Comparison of ENCODE assay signal across 19 cellular contexts in the genomic region with DNA sequence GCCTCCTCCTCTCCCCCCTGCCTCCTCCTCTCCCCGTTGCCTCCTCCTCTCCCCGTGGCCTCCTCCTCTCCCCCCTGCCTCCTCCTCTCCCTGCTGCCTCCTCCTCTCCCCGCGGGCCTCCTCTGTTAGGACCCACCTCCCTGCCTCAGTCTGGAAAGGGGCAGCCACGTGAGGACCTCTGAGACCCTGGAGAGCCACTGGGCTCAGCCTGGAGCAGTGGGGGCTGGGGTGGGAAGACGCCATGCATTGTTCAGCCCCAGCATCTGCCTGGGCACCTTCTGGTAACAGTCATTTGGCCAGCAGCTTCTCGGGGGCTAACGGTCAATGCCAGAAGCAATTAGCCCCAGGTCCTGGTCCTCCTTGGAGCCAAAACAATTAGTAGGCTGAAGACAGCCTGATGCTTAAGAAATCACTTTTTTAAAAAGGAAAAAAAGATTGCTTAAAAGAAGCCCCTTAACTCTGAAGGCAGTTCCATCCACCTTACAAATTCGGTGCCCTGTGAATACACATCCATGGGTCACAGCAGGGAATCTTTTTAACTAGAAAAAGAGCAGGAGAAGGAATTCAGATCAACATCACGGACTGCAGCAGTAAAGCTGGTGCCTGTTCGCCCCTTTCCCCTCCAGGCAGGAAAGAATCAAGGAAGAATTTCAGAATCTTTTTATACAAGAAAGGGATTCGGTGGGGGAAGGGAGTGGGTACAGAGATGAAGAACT. TPM values are rescaled to one million over a fixed set of nuclear protein-coding genes. Genes with fewer than 3 reads are reported as not detected.
DNase-seq lines count a peak whose midpoint lies in the region; ATAC-seq and TF ChIP-seq lines count a peak whose summit lies in the region.
"Had no signal": no experiment of that assay in that cellular context is flagged by ENCODE, and none has a peak within 500 bp of the region (broad histone marks: within the 10 kb centered on the region; RNA-seq: fewer than 3 reads in every experiment).

No MANE protein-coding gene starts in this region.

- WGBS in esophagus muscularis mucosa = 44% methylated on average over 8 of the region's 12 CpGs

- no peak overlapping the region for H3K27ac Mint-ChIP-seq in activated CD8-positive, alpha-beta T cell treated with anti-CD3 and anti-CD28 coated beads for 36 hours
- H3K27ac Mint-ChIP-seq: activated CD4-positive, alpha-beta T cell treated with anti-CD3 and anti-CD28 coated beads, Interleukin-2, amount 10 ng/mL, durations not matched to agents 7 days and 5 days; activated T-helper 17 cell treated with anti-CD3 and anti-CD28 coated beads, Interleukin-2, amount 50 U/mL, for 72 hours; dendritic cell treated with granulocyte-macrophage colony-stimulating factor and Interleukin-4, amounts not matched to agents 40 ng/mL and 50 ng/mL, for 4 days had no signal

- peaks cover 8% of the 10 kb centered on the region for H3K79me2 ChIP-seq in neural cell (replicated peaks; ENCODE audit: insufficient read depth, low read length)

- peaks cover 11% of the 10 kb centered on the region for H3K27me3 Mint-ChIP-seq in activated CD8-positive, alpha-beta T cell treated with anti-CD3 and anti-CD28 coated beads for 36 hours

- H3K9ac ChIP-seq in neural cell (ENCODE audit: low read length) = peak overlapping the region; percentile 31

- H3K4me1 Mint-ChIP-seq in activated CD8-positive, alpha-beta T cell treated with anti-CD3 and anti-CD28 coated beads for 36 hours (ENCODE audit: low read depth) = no peaks in the 10 kb centered on the region
- H3K4me1 Mint-ChIP-seq: activated CD4-positive, alpha-beta T cell treated with anti-CD3 and anti-CD28 coated beads, Interleukin-2, amount 10 ng/mL, durations not matched to agents 7 days and 5 days; activated T-helper 17 cell treated with anti-CD3 and anti-CD28 coated beads, Interleukin-2, amount 50 U/mL, for 72 hours had no signal

- no peaks in the 10 kb centered on the region for H3K9me3 Mint-ChIP-seq in activated CD8-positive, alpha-beta T cell treated with anti-CD3 and anti-CD28 coated beads for 36 hours
- H3K9me3 Mint-ChIP-seq: activated T-helper 17 cell treated with anti-CD3 and anti-CD28 coated beads, Interleukin-2, amount 50 U/mL, for 72 hours; dendritic cell treated with granulocyte-macrophage colony-stimulating factor and Interleukin-4, amounts not matched to agents 40 ng/mL and 50 ng/mL, for 4 days had no signal

- no peak for TF ChIP-seq POLR2A in esophagus muscularis mucosa (IDR thresholded peaks at IDR 0.05; ENCODE audit: low read depth)

- peaks cover 22% of the 10 kb centered on the region for H3K4me1 ChIP-seq in cardiac muscle cell (ENCODE audit: low read depth)
- H3K4me1 ChIP-seq in esophagus muscularis mucosa = peaks cover 19 to 46% (median 44%) of the 10 kb centered on the region in 4 donors

- H3K4me2 ChIP-seq in neural cell (ENCODE audit: low read length) = no peak overlapping the region

- peak overlapping the region; percentile 99 for H3K27ac ChIP-seq in cardiac muscle cell
- peak overlapping the region; percentile 77 to 90 (median 84) for H3K27ac ChIP-seq in esophagus muscularis mucosa (replicated peaks in 1 of 4)
- H3K27ac ChIP-seq in neural cell (ENCODE audit: low read length) = no peak overlapping the region

- no peak for TF ChIP-seq CTCF in cardiac muscle cell (IDR thresholded peaks at IDR 0.05; ENCODE audit: low read depth, low read length)
- TF ChIP-seq CTCF in esophagus muscularis mucosa (IDR thresholded peaks at IDR 0.05) = no peak
- no peak for TF ChIP-seq CTCF in neural cell (IDR thresholded peaks at IDR 0.05; ENCODE audit: poor library complexity, severe bottlenecking)
- TF ChIP-seq CTCF in activated CD8-positive, alpha-beta T cell treated with anti-CD3 and anti-CD28 coated beads for 36 hours (IDR thresholded peaks at IDR 0.05) = no peak

- no peak overlapping the region for H3K4me3 ChIP-seq in cardiac muscle cell
- no peak overlapping the region for H3K4me3 ChIP-seq in esophagus muscularis mucosa
- no peak overlapping the region for H3K4me3 ChIP-seq in neural cell (ENCODE audit: low read length)

- no peak for TF ChIP-seq EP300 in esophagus muscularis mucosa (IDR thresholded peaks at IDR 0.05)
- TF ChIP-seq EP300 in neural cell (conservative IDR thresholded peaks at IDR 0.05; ENCODE audit: poor library complexity, severe bottlenecking) = no peak

- CTCF ChIA-PET in activated CD8-positive, alpha-beta T cell treated with anti-CD3 and anti-CD28 coated beads for 36 hours (lab: Charles Lee) = no interaction called here

- no peaks in the 10 kb centered on the region for H3K9me2 ChIP-seq in neural cell (ENCODE audit: insufficient read depth, low read length)

- H3K9me3 ChIP-seq in cardiac muscle cell (ENCODE audit: low read depth) = no peaks in the 10 kb centered on the region
- no peaks in the 10 kb centered on the region for H3K9me3 ChIP-seq in esophagus muscularis mucosa
- H3K9me3 ChIP-seq in neural cell (ENCODE audit: low read length) = no peaks in the 10 kb centered on the region

- H3K36me3 ChIP-seq in cardiac muscle cell (no peaks in the 10 kb centered on the region), esophagus muscularis mucosa (peaks cover 0 to 5% (median 0%) of the 10 kb centered on the region in 4 donors), neural cell (ENCODE audit: insufficient read depth, low read length) (no peaks in the 10 kb centered on the region)

- intact Hi-C loops in Right ventricle myocardium inferior (cut with DNase I) (no loop called here), esophagus muscularis mucosa (cut with DNase I) (no loop called here)
- intact Hi-C loops in activated CD8-positive, alpha-beta T cell treated with anti-CD3 and anti-CD28 coated beads for 36 hours (cut with micrococcal nuclease) = no loop called here

- POLR2A ChIA-PET in activated CD8-positive, alpha-beta T cell treated with anti-CD3 and anti-CD28 coated beads for 36 hours (lab: Charles Lee) = no interaction called here

- H3K27me3 ChIP-seq in cardiac muscle cell = no peaks in the 10 kb centered on the region
- no peaks in the 10 kb centered on the region for H3K27me3 ChIP-seq in esophagus muscularis mucosa
- H3K27me3 ChIP-seq in neural cell (ENCODE audit: insufficient read depth, low read depth, low read length) = no peaks in the 10 kb centered on the region

- no peak for DNase-seq in cardiac muscle cell (ENCODE audit: low read depth in 1 of 2, low spot score in 1 of 2)
- no peak for DNase-seq in Right ventricle myocardium inferior (ENCODE audit: missing footprints)
- no peak for DNase-seq in esophagus muscularis mucosa (ENCODE audit: extremely low spot score)
- no peak for DNase-seq in activated CD8-positive, alpha-beta memory T cell treated with anti-CD3 and anti-CD28 coated beads, Interleukin-2, amount 50 U/mL, for 4 hours
- DNase-seq in stimulated activated CD4-positive, alpha-beta T cell treated with anti-CD3 and anti-CD28 coated beads, Interleukin-2, amount 100 ng/mL, for 24 hours = no peak
- no peak for DNase-seq in activated CD8-positive, alpha-beta T cell treated with anti-CD3 and anti-CD28 coated beads for 36 hours
- DNase-seq: activated CD4-positive, alpha-beta T cell treated with anti-CD3 and anti-CD28 coated beads, Interleukin-2, amount 10 ng/mL, durations not matched to agents 7 days and 5 days; anterior cingulate cortex; GOT3; Kasumi-1; NCI-H187 treated with DMSO at 0.1 percent for 48 hours; NCI-H526; RPMI8226; stimulated activated CD4-positive, alpha-beta T cell treated with anti-CD3 and anti-CD28 coated beads, Interleukin-4, amount 100 ng/mL, for 1 hour; T-helper 9 cell had no signal

- no peak overlapping the region for H3K4me3 Mint-ChIP-seq in activated CD8-positive, alpha-beta T cell treated with anti-CD3 and anti-CD28 coated beads for 36 hours
- H3K4me3 Mint-ChIP-seq: activated CD4-positive, alpha-beta T cell treated with anti-CD3 and anti-CD28 coated beads, Interleukin-2, amount 10 ng/mL, durations not matched to agents 7 days and 5 days; activated T-helper 17 cell treated with anti-CD3 and anti-CD28 coated beads, Interleukin-2, amount 50 U/mL, for 72 hours; dendritic cell treated with granulocyte-macrophage colony-stimulating factor and Interleukin-4, amounts not matched to agents 40 ng/mL and 50 ng/mL, for 4 days had no signal

- ATAC-seq in Right ventricle myocardium inferior (no peak), HG02798 (IDR thresholded peaks at IDR 0.05; ENCODE audit: poor library complexity, unreplicated experiment) (no peak)
- no peak for ATAC-seq in activated CD8-positive, alpha-beta T cell treated with anti-CD3 and anti-CD28 coated beads for 36 hours
- ATAC-seq: activated T-helper 17 cell treated with anti-CD3 and anti-CD28 coated beads, Interleukin-2, amount 50 U/mL, for 72 hours had no signal

- no peaks in the 10 kb centered on the region for H3F3A ChIP-seq in neural cell (ENCODE audit: insufficient read depth, low read length, poor library complexity, severe bottlenecking)

- no peak for TF ChIP-seq RAD21 in neural cell (conservative IDR thresholded peaks at IDR 0.05)

- no peaks in the 10 kb centered on the region for H4K20me1 ChIP-seq in neural cell (ENCODE audit: insufficient read depth)

- no peak overlapping the region for H2AFZ ChIP-seq in neural cell (ENCODE audit: low read depth, low read length)

- H3K36me3 Mint-ChIP-seq in activated CD8-positive, alpha-beta T cell treated with anti-CD3 and anti-CD28 coated beads for 36 hours (ENCODE audit: low read depth) = no peaks in the 10 kb centered on the region

TF ChIP-seq in neural cell, 6 proteins besides CTCF, POLR2A, EP300 and RAD21 (continues in another document):
- TF ChIP-seq MXI1 (conservative IDR thresholded peaks at IDR 0.05; ENCODE audit: poor library complexity, severe bottlenecking) = no peak

RNA-seq across cellular contexts. Expression of a gene that starts 29.8 kb away (rescaled TPM):
- total RNA-seq in cardiac muscle cell (107 and 122 TPM in 2 replicates), Right ventricle myocardium inferior (18.5 TPM), esophagus muscularis mucosa (10 to 100 TPM; 37.0 to 65.6 (median 49.8) TPM)
- polyA plus RNA-seq in cardiac muscle cell (120 and 128 TPM in 2 replicates), neural cell (14.8 and 17.9 TPM in 2 replicates)
- 29.0 and 29.6 TPM in 2 replicates for polyA minus RNA-seq in neural cell
- total RNA-seq in activated CD8-positive, alpha-beta T cell treated with anti-CD3 and anti-CD28 coated beads for 36 hours = 1 to 10 TPM; 1.2 to 1.4 TPM

RNA-seq across cellular contexts. Expression of a gene that starts 47.1 kb away (rescaled TPM):
- 26.8 and 28.4 TPM in 2 replicates for total RNA-seq in cardiac muscle cell
- 33.1 and 34.7 TPM in 2 replicates for polyA plus RNA-seq in cardiac muscle cell
- 17.3 TPM for total RNA-seq in Right ventricle myocardium inferior
- total RNA-seq in esophagus muscularis mucosa = 10 to 100 TPM; 14.1 to 17.9 (median 15.8) TPM
- polyA plus RNA-seq in neural cell = 16.0 and 16.7 TPM in 2 replicates
- 18.3 and 18.6 TPM in 2 replicates for polyA minus RNA-seq in neural cell
- 10 to 100 TPM in 1 of 2 experiments, 1 to 10 TPM in 1; 8.8 to 10.2 TPM for total RNA-seq in activated CD8-positive, alpha-beta T cell treated with anti-CD3 and anti-CD28 coated beads for 36 hours
